In genomic region chr15:50051811-50052419, GRCh38 we compare ENCODE assay signal across 8 cellular contexts.
DNase-seq lines count a peak whose midpoint lies in the region; ATAC-seq, FAIRE-seq and TF ChIP-seq lines count a peak whose summit lies in the region.

No MANE protein-coding gene starts in this region.

- H3K9me3 Mint-ChIP-seq in astrocyte (ENCODE audit: unreplicated experiment) = no peaks in the 10 kb centered on the region

- H3K4me3 Mint-ChIP-seq in astrocyte (ENCODE audit: unreplicated experiment) = no peak overlapping the region

- H3K27me3 ChIP-seq in AG04450 (ENCODE audit: control insufficient read depth, insufficient read depth, low read length) (no peaks in the 10 kb centered on the region), astrocyte (ENCODE audit: insufficient read depth, low read length) (no peaks in the 10 kb centered on the region), small intestine (ENCODE audit: control insufficient read depth in 2 of 2, insufficient read depth in 2 of 2, low read length in 2 of 2) (no peaks in the 10 kb centered on the region)

- no peak overlapping the region for H3K9ac ChIP-seq in astrocyte (ENCODE audit: low read length)

- POLR2A ChIA-PET in AG04450 (lab: Yijun Ruan, JAX) = interaction anchor here (0.6 to 1.8 kb wide), 4 partner anchors 76 to 629 kb away, joined by 3 to 7 read pairs (median 4); partner anchors contain the start of genes DTWD1, FAM227B and FGF7

- H3K9me3 ChIP-seq in AG04450 (ENCODE audit: control insufficient read depth, insufficient read depth, low read length) (peaks cover 5% of the 10 kb centered on the region; the same call in 1 of the 2 replicates), astrocyte (ENCODE audit: insufficient read depth, low read depth, low read length) (no peaks in the 10 kb centered on the region), small intestine (ENCODE audit: control insufficient read depth, low read depth) (no peaks in the 10 kb centered on the region)

- peak; percentile 91 for FAIRE-seq in astrocyte (lab: Jason Lieb, UNC)
- FAIRE-seq in small intestine (lab: Jason Lieb, UNC) = no peak

- TF ChIP-seq CTCF in AG04450 (IDR thresholded peaks at IDR 0.05; ENCODE audit: low read depth, low read length) (peak; percentile 85), GM10266 (IDR thresholded peaks at IDR 0.05; ENCODE audit: control insufficient read depth, insufficient read depth, low read depth, missing control alignments) (peak; percentile 39), astrocyte (IDR thresholded peaks at IDR 0.05; ENCODE audit: insufficient read depth, low read depth, low read length) (peak; percentile 84)

- H3K36me3 ChIP-seq in astrocyte (ENCODE audit: insufficient read depth, low read length) = no peaks in the 10 kb centered on the region
- no peaks in the 10 kb centered on the region for H3K36me3 ChIP-seq in small intestine (ENCODE audit: control insufficient read depth in 2 of 2, insufficient read depth in 2 of 2, low read length in 2 of 2)

- H4K20me1 ChIP-seq in astrocyte (ENCODE audit: insufficient read depth, low read length) = no peaks in the 10 kb centered on the region

- ATAC-seq in HG03196 (IDR thresholded peaks at IDR 0.05; ENCODE audit: unreplicated experiment) (no peak), HG02884 (IDR thresholded peaks at IDR 0.05; ENCODE audit: unreplicated experiment) (no peak)

- H3K4me3 ChIP-seq in AG04450 (ENCODE audit: low read depth, low read length) (no peak overlapping the region), astrocyte (ENCODE audit: insufficient read depth, low read depth, low read length) (no peak overlapping the region), small intestine (ENCODE audit: low read depth in 1 of 2, low read length in 2 of 2) (no peak overlapping the region)

- CTCF ChIA-PET in AG04450 (lab: Charles Lee) = interaction anchor here (0.6 to 4.4 kb wide), 37 partner anchors 9 to 1543 kb away, joined by 3 to 41 read pairs (median 3); partner anchors contain the start of gene FGF7

- WGBS in small intestine, 3 donors = 39 to 55% (median 52%) methylated on average over 3 of the region's 3 CpGs

- no peaks in the 10 kb centered on the region for H3K79me2 ChIP-seq in astrocyte (ENCODE audit: insufficient read depth, low read length)

- H3K27me3 Mint-ChIP-seq in astrocyte (ENCODE audit: low read depth, unreplicated experiment) = no peaks in the 10 kb centered on the region

- peak; percentile 61 for DNase-seq in AG04450 (ENCODE audit: low read depth, low spot score)
- DNase-seq in GM10266 (ENCODE audit: extremely low spot score) = peak; percentile 13
- peak; percentile 84 for DNase-seq in NCI-H460 (ENCODE audit: extremely low read depth, low read depth)
- DNase-seq in astrocyte (ENCODE audit: low read depth) = peak; percentile 68
- DNase-seq in hypothalamus (lab: John Stamatoyannopoulos, UW) = peak in 29 of 51 donors; percentile 0 to 76 (median 17)
- peak; percentile 40 for DNase-seq in small intestine

- no peak overlapping the region for H3K27ac ChIP-seq in AG04450 (ENCODE audit: low read depth, low read length)
- H3K27ac ChIP-seq in astrocyte (ENCODE audit: low read depth, low read length) = no peak overlapping the region
- no peak overlapping the region for H3K27ac ChIP-seq in small intestine (ENCODE audit: low read depth in 1 of 2, low read length in 1 of 2)

- no peaks in the 10 kb centered on the region for H3K36me3 Mint-ChIP-seq in astrocyte (ENCODE audit: low read depth, unreplicated experiment)

- H3K4me1 ChIP-seq in astrocyte (ENCODE audit: insufficient read depth, low read length) (no peaks in the 10 kb centered on the region), small intestine (ENCODE audit: control insufficient read depth in 2 of 2, insufficient read depth in 1 of 2, low read depth in 1 of 2, low read length in 1 of 2) (peaks cover 2 to 7% of the 10 kb centered on the region in 2 donors)

- H3K4me2 ChIP-seq in astrocyte (ENCODE audit: low read length) = no peak overlapping the region

- no peak overlapping the region for H3K27ac Mint-ChIP-seq in astrocyte (ENCODE audit: unreplicated experiment)

- H3K4me1 Mint-ChIP-seq in astrocyte (ENCODE audit: low read depth, unreplicated experiment) = no peaks in the 10 kb centered on the region

- no peak overlapping the region for H2AFZ ChIP-seq in astrocyte (ENCODE audit: low read depth, low read length)

Comparison
In these comparisons a context has a peak if more than half of its experiments do, and no peak if none do; other contexts are left out.
1. DNase-seq: peak in every context shown above with its lines; median percentile 84 in NCI-H460; 68 in astrocyte; 61 in AG04450; 40 in small intestine; 17 in hypothalamus; 13 in GM10266.